1 cellular context compared by ENCODE assay signal in genomic region chr12:47082963-47083621, GRCh38.
TF ChIP-seq lines count a peak whose summit lies in the region.

No MANE protein-coding gene starts in this region.

TF ChIP-seq in A549, 52 proteins besides CTCF, POLR2A, EP300 and RAD21 (continued from another document):
- peak; percentile 83 for TF ChIP-seq HES2 (IDR thresholded peaks at IDR 0.05)
- TF ChIP-seq FOXS1 (CRISPR knock-in tag; IDR thresholded peaks at IDR 0.05): peak; percentile 50; the same call in 1 of the 2 replicates
- peak; percentile 34; the same call in 1 of the 2 replicates for TF ChIP-seq USF2 (IDR thresholded peaks at IDR 0.05)
- peak; percentile 49; the same call in 1 of the 2 replicates for TF ChIP-seq FOSB (CRISPR knock-in tag; IDR thresholded peaks at IDR 0.05)
- TF ChIP-seq ZSCAN20 (CRISPR knock-in tag; IDR thresholded peaks at IDR 0.05): 0 out of 2 replicates have a peak, but pooled peaks have one; percentile 10
- TF ChIP-seq ELK1 (IDR thresholded peaks at IDR 0.05; ENCODE audit: low read depth, low read length): no peak
- TF ChIP-seq MAX (IDR thresholded peaks at IDR 0.05): peak; percentile 78
- no peak for TF ChIP-seq CHD4 (IDR thresholded peaks at IDR 0.05; ENCODE audit: borderline replicate concordance)
- TF ChIP-seq SMC3 (IDR thresholded peaks at IDR 0.05): peak; percentile 53; the same call in 2 of the 3 replicates
- TF ChIP-seq HOXA7 (CRISPR knock-in tag; IDR thresholded peaks at IDR 0.05): peak; percentile 84; the same call in 1 of the 2 replicates
- peak; percentile 91 to 97 for TF ChIP-seq CEBPB (IDR thresholded peaks at IDR 0.05)
- TF ChIP-seq E2F6 (IDR thresholded peaks at IDR 0.05; ENCODE audit: borderline replicate concordance, low read depth): peak; percentile 24; the same call in 1 of the 2 replicates
- peak; percentile 32; the same call in 1 of the 2 replicates for TF ChIP-seq HOXB13 (CRISPR knock-in tag; IDR thresholded peaks at IDR 0.05; ENCODE audit: low read depth)
